In genomic region chrX:47217852-47218279, GRCh38 we compare ENCODE assay signal across 8 cellular contexts. TPM values are rescaled to one million over a fixed set of nuclear protein-coding genes. Genes with fewer than 3 reads are reported as not detected.
DNase-seq lines count a peak whose midpoint lies in the region; ATAC-seq and TF ChIP-seq lines count a peak whose summit lies in the region.

No MANE protein-coding gene starts in this region.

- H3K9me2 ChIP-seq in SK-N-SH = no peaks in the 10 kb centered on the region

- H3K4me3 Mint-ChIP-seq in HFFc6 = peak overlapping the region; percentile 92

- CTCF ChIA-PET in SK-N-SH (lab: Yijun Ruan, JAX) = no interaction called here

- peaks cover 47% of the 10 kb centered on the region for H4K20me1 ChIP-seq in SK-N-SH (ENCODE audit: insufficient read depth)

- no peak for TF ChIP-seq RAD21 in SK-N-SH (IDR thresholded peaks at IDR 0.05; ENCODE audit: low read length)

- DNase-seq in GM03348 (ENCODE audit: low spot score) (peak; percentile 90), HFFc6 (peak; percentile 97), NB4 (ENCODE audit: low read depth) (peak; percentile 97), SK-N-SH (peak; percentile 95), glomerular endothelial cell (ENCODE audit: extremely low read depth, low read depth, low spot score) (peak; percentile 98), occipital lobe (lab: John Stamatoyannopoulos, UW) (peak; percentile 93)
- peak; percentile 87 to 96 for DNase-seq in activated naive CD4-positive, alpha-beta T cell treated with anti-CD3 and anti-CD28 coated beads, Interleukin-2, amount 50 U/mL, for 72 hours (ENCODE audit: low spot score in 2 of 2)

- peak; percentile 84 to 86 for ATAC-seq in activated naive CD4-positive, alpha-beta T cell treated with anti-CD3 and anti-CD28 coated beads, Interleukin-2, amount 50 U/mL, for 72 hours

- H3K4me1 ChIP-seq in SK-N-SH (ENCODE audit: control insufficient read depth in 1 of 2, insufficient read depth in 2 of 2, low read depth in 1 of 2, low read length in 1 of 2) = peaks cover 7 to 29% of the 10 kb centered on the region in 2 experiments; a peak in 3 of 4 replicates

- H3K27ac Mint-ChIP-seq in HFFc6 = peak overlapping the region; percentile 99
- H3K27ac Mint-ChIP-seq in activated naive CD4-positive, alpha-beta T cell treated with anti-CD3 and anti-CD28 coated beads, Interleukin-2, amount 50 U/mL, for 72 hours = peak overlapping the region; percentile 99

- H3K4me1 Mint-ChIP-seq in HFFc6 (ENCODE audit: low read depth) = peaks cover 39% of the 10 kb centered on the region

- H3F3A ChIP-seq in SK-N-SH (replicated peaks; ENCODE audit: insufficient read depth) = peaks cover 24% of the 10 kb centered on the region

- H3K9ac ChIP-seq in SK-N-SH = peak overlapping the region; percentile 95

- H3K79me2 ChIP-seq in SK-N-SH (ENCODE audit: insufficient read depth) = peaks cover 44% of the 10 kb centered on the region

- H3K27ac ChIP-seq in SK-N-SH (ENCODE audit: low read depth in 2 of 2, low read length in 1 of 2) = peak overlapping the region; percentile 92 to 96
- H3K27ac ChIP-seq in temporal lobe (ENCODE audit: low read depth, low read length) = peak overlapping the region; percentile 97

- no peak for TF ChIP-seq EP300 in SK-N-SH (IDR thresholded peaks at IDR 0.05; ENCODE audit: borderline replicate concordance in 1 of 2, low read depth in 1 of 2, low read length in 1 of 2)

- H3K4me3 ChIP-seq in NB4 (ENCODE audit: low read depth, low read length) (peak overlapping the region; percentile 85), SK-N-SH (ENCODE audit: low read depth in 2 of 2, low read length in 1 of 2) (peak overlapping the region; percentile 88 to 90)

- H3K9me3 Mint-ChIP-seq in HFFc6 = no peaks in the 10 kb centered on the region
- no peaks in the 10 kb centered on the region for H3K9me3 Mint-ChIP-seq in activated naive CD4-positive, alpha-beta T cell treated with anti-CD3 and anti-CD28 coated beads, Interleukin-2, amount 50 U/mL, for 72 hours

- TF ChIP-seq CTCF in HFFc6 (IDR thresholded peaks at IDR 0.05) = no peak
- TF ChIP-seq CTCF in NB4 (IDR thresholded peaks at IDR 0.05; ENCODE audit: low read depth, low read length) = no peak
- TF ChIP-seq CTCF in SK-N-SH (IDR thresholded peaks at IDR 0.05) = no peak

- no peak for TF ChIP-seq POLR2A in NB4 (IDR thresholded peaks at IDR 0.05; ENCODE audit: extremely low read depth, insufficient read length)

- no peaks in the 10 kb centered on the region for H3K27me3 ChIP-seq in SK-N-SH (ENCODE audit: insufficient read depth)

- no peaks in the 10 kb centered on the region for H3K9me3 ChIP-seq in SK-N-SH

- H3K36me3 ChIP-seq in SK-N-SH (replicated peaks in 1 of 2; ENCODE audit: control insufficient read depth in 1 of 2, insufficient read depth in 2 of 2, low read length in 1 of 2) = peaks cover 17 to 33% of the 10 kb centered on the region in 2 experiments

- peaks cover 13% of the 10 kb centered on the region for H3K27me3 Mint-ChIP-seq in HFFc6 (ENCODE audit: insufficient read depth)

- H2AFZ ChIP-seq in SK-N-SH (ENCODE audit: low read depth) = peak overlapping the region; percentile 84; the same call in 1 of the 2 replicates

- WGBS in SK-N-SH (ENCODE audit: low lambda C conversion rate) = under 1% methylated on average over 24 of the region's 31 CpGs

- peaks cover 29% of the 10 kb centered on the region; the same call in 1 of the 2 replicates for H3K36me3 Mint-ChIP-seq in HFFc6 (ENCODE audit: low read depth)
- peaks cover 18 to 26% of the 10 kb centered on the region in 2 donors for H3K36me3 Mint-ChIP-seq in activated naive CD4-positive, alpha-beta T cell treated with anti-CD3 and anti-CD28 coated beads, Interleukin-2, amount 50 U/mL, for 72 hours

- POLR2A ChIA-PET in SK-N-SH (lab: Yijun Ruan, JAX) = interaction anchor here (0.7 to 1.5 kb wide), 4 partner anchors 13 to 167 kb away, joined by 3 to 10 read pairs (median 4); partner anchors contain the start of gene USP11

- peak overlapping the region; percentile 98 for H3K4me2 ChIP-seq in SK-N-SH

TF ChIP-seq in SK-N-SH, 30 proteins besides CTCF, POLR2A, EP300 and RAD21:
- no peak for TF ChIP-seq GABPA (IDR thresholded peaks at IDR 0.05; ENCODE audit: low read depth)
- TF ChIP-seq RFX5 (IDR thresholded peaks at IDR 0.05; ENCODE audit: low read length) = peak; percentile 18; the same call in 1 of the 2 replicates
- no peak for TF ChIP-seq YY1 (IDR thresholded peaks at IDR 0.05; ENCODE audit: low read depth)
- TF ChIP-seq NRF1 (IDR thresholded peaks at IDR 0.05; ENCODE audit: low read depth, low read length) = peak; percentile 68; the same call in 1 of the 2 replicates
- TF ChIP-seq SIN3A (IDR thresholded peaks at IDR 0.05; ENCODE audit: borderline replicate concordance, low read depth, low read length) = peak; percentile 28; the same call in 1 of the 2 replicates
- no peak for TF ChIP-seq TAF1 (IDR thresholded peaks at IDR 0.05; ENCODE audit: borderline replicate concordance, low read depth, low read length)
- no peak for TF ChIP-seq ZBTB33 (IDR thresholded peaks at IDR 0.05; ENCODE audit: borderline replicate concordance, low read depth)
- TF ChIP-seq POLR2AphosphoS5 (IDR thresholded peaks at IDR 0.05; ENCODE audit: low read depth, low read length) = 0 out of 2 replicates have a peak, but pooled peaks have one; percentile 26
- peak; percentile 80 for TF ChIP-seq MXI1 (IDR thresholded peaks at IDR 0.05; ENCODE audit: low read depth, low read length)
- TF ChIP-seq PBX3 (IDR thresholded peaks at IDR 0.05) = peak; percentile 98
- no peak for TF ChIP-seq TCF12 (IDR thresholded peaks at IDR 0.05)

RNA-seq across cellular contexts. Expression of gene CDK16, which starts 0.6 kb away (rescaled TPM):
- total RNA-seq in HFFc6 (2021; fragmentation: NEBNext Ultra II Directional; extraction: Animal tissue kit (Norgen Biotek cat#: 25700)) = 100 to 1,000 TPM; 106 to 128 (median 114) TPM
- 115 and 116 TPM in 2 replicates for polyA plus RNA-seq in SK-N-SH (2012; rRNA removed)
- 64.3 and 83.1 TPM in 2 replicates for polyA plus RNA-seq in SK-N-SH (2012; cell fraction: cytosol; rRNA removed)
- polyA plus RNA-seq in SK-N-SH (2012; cell fraction: nucleus; rRNA removed) = 213 and 232 TPM in 2 replicates
- total RNA-seq in activated naive CD4-positive, alpha-beta T cell treated with anti-CD3 and anti-CD28 coated beads, Interleukin-2, amount 50 U/mL, for 72 hours = 10 to 100 TPM; 69.5 to 95.8 TPM
- total RNA-seq in glomerular endothelial cell (112 and 145 TPM in 2 replicates), occipital lobe (63.5 TPM), temporal lobe (65.6 TPM)

RNA-seq across cellular contexts. Expression of gene USP11, which starts 14.9 kb away (rescaled TPM):
- 10 to 100 TPM; 55.2 to 68.7 (median 62.8) TPM for total RNA-seq in HFFc6 (2021; fragmentation: NEBNext Ultra II Directional; extraction: Animal tissue kit (Norgen Biotek cat#: 25700))
- 40.1 and 53.1 TPM in 2 replicates for polyA plus RNA-seq in SK-N-SH (2012; rRNA removed)
- 19.8 and 26.2 TPM in 2 replicates for polyA plus RNA-seq in SK-N-SH (2012; cell fraction: cytosol; rRNA removed)
- 185 and 213 TPM in 2 replicates for polyA plus RNA-seq in SK-N-SH (2012; cell fraction: nucleus; rRNA removed)
- total RNA-seq in activated naive CD4-positive, alpha-beta T cell treated with anti-CD3 and anti-CD28 coated beads, Interleukin-2, amount 50 U/mL, for 72 hours = 10 to 100 TPM; 14.5 to 22.2 TPM
- total RNA-seq in glomerular endothelial cell (23.6 and 45.0 TPM in 2 replicates), occipital lobe (131 TPM), temporal lobe (176 TPM)

RNA-seq across cellular contexts. Expression of gene UBA1, which starts 24.2 kb away (rescaled TPM):
- 100 to 1,000 TPM; 268 to 291 (median 282) TPM for total RNA-seq in HFFc6 (2021; fragmentation: NEBNext Ultra II Directional; extraction: Animal tissue kit (Norgen Biotek cat#: 25700))
- 249 and 283 TPM in 2 replicates for polyA plus RNA-seq in SK-N-SH (2012; rRNA removed)
- 125 and 170 TPM in 2 replicates for polyA plus RNA-seq in SK-N-SH (2012; cell fraction: cytosol; rRNA removed)
- polyA plus RNA-seq in SK-N-SH (2012; cell fraction: nucleus; rRNA removed) = 396 and 495 TPM in 2 replicates
- 100 to 1,000 TPM; 236 to 259 TPM for total RNA-seq in activated naive CD4-positive, alpha-beta T cell treated with anti-CD3 and anti-CD28 coated beads, Interleukin-2, amount 50 U/mL, for 72 hours
- total RNA-seq in glomerular endothelial cell = 252 and 278 TPM in 2 replicates
- total RNA-seq in occipital lobe = 127 TPM
- total RNA-seq in temporal lobe = 149 TPM

Comparison
In these comparisons a context has a peak if more than half of its experiments do, and no peak if none do; other contexts are left out.
1. Peak in every context shown above with its lines: DNase-seq, ATAC-seq, H3K4me3 ChIP-seq and H3K27ac ChIP-seq.